10 cellular contexts compared by ENCODE assay signal in genomic region chr16:65120811-65121721, GRCh38. TPM values are rescaled to one million over a fixed set of nuclear protein-coding genes. Genes with fewer than 3 reads are reported as not detected.
DNase-seq lines count a peak whose midpoint lies in the region; ATAC-seq and TF ChIP-seq lines count a peak whose summit lies in the region.
"Had no signal": no experiment of that assay in that cellular context is flagged by ENCODE, and none has a peak within 500 bp of the region (broad histone marks: within the 10 kb centered on the region; RNA-seq: fewer than 3 reads in every experiment).

No MANE protein-coding gene starts in this region.

- no peak for TF ChIP-seq CTCF in Caco-2 (IDR thresholded peaks at IDR 0.05; ENCODE audit: insufficient read depth in 1 of 2, low read depth in 1 of 2, low read length in 1 of 2, severe bottlenecking in 1 of 2, unreplicated experiment in 1 of 2)
- no peak for TF ChIP-seq CTCF in prostate gland (IDR thresholded peaks at IDR 0.05)

- H3K36me3 ChIP-seq in Caco-2 (ENCODE audit: control insufficient read depth, insufficient read depth, low read length) (no peaks in the 10 kb centered on the region), adipocyte (ENCODE audit: control insufficient read depth, insufficient read depth, low read length, severe bottlenecking) (no peaks in the 10 kb centered on the region), prostate gland (no peaks in the 10 kb centered on the region)

- no peaks in the 10 kb centered on the region for H3K9me3 Mint-ChIP-seq in Caco-2 (ENCODE audit: unreplicated experiment)
- H3K9me3 Mint-ChIP-seq: T-helper 2 cell treated with Interferon-gamma antibody and Interleukin-4, amounts not matched to agents 5 μg/mL and 100 μg/mL, for 36 hours had no signal

- peak overlapping the region; percentile 13; the same call in 1 of the 2 replicates for H3K4me3 ChIP-seq in Caco-2 (ENCODE audit: low read depth, low read length)
- peak overlapping the region; percentile 91 for H3K4me3 ChIP-seq in adipocyte (ENCODE audit: low read length)
- peak overlapping the region; percentile 63 for H3K4me3 ChIP-seq in right cardiac atrium (ENCODE audit: low read length)
- peak overlapping the region; percentile 44 to 49 for H3K4me3 ChIP-seq in prostate gland

- CTCF ChIA-PET in Caco-2 (lab: Charles Lee): interaction anchor here (0.6 to 0.7 kb wide), 2 partner anchors 64 to 1649 kb away, joined by 3 to 6 read pairs; no protein-coding TSS in a partner anchor

- DNase-seq in Caco-2 (peak in 1 of 2 experiments; percentile 11), adipocyte (ENCODE audit: low read depth) (peak; percentile 58), right cardiac atrium (peak; percentile 35 to 73 (median 72)), prostate gland (ENCODE audit: low spot score) (no peak), AML-193 (lab: John Stamatoyannopoulos, UW) (no peak)

- TF ChIP-seq POLR2A in prostate gland (IDR thresholded peaks at IDR 0.05): no peak

- peaks cover 36% of the 10 kb centered on the region for H3K27me3 Mint-ChIP-seq in Caco-2 (ENCODE audit: insufficient read depth, unreplicated experiment)

- WGBS in right cardiac atrium: 1% methylated on average over 70 of the region's 70 CpGs
- 1% methylated on average over 70 of the region's 70 CpGs for WGBS in prostate gland

- POLR2A ChIA-PET in Caco-2 (lab: Charles Lee): no interaction called here

- H3K27ac ChIP-seq in right cardiac atrium (ENCODE audit: low read length) (no peak overlapping the region), prostate gland (peak overlapping the region; percentile 78 to 86)

- no TSS peak for BruUV-seq in Caco-2 (replicated peaks; lab: Mats Ljungman, UMichigan)

- intact Hi-C loops in Caco-2 (cut with micrococcal nuclease; ENCODE audit: unreplicated experiment) (loop anchor here (10.0 kb wide), 1 partner anchor 1154 kb away; no protein-coding TSS in a partner anchor), right cardiac atrium (cut with DNase I) (loop anchor here in 1 of 4 donors (5.0 kb wide), 1 partner anchor 206 kb away; no protein-coding TSS in a partner anchor), prostate gland (cut with DNase I) (loop anchor here (5.0 to 10.0 kb wide), 2 partner anchors 184 to 1151 kb away; no protein-coding TSS in a partner anchor)

- H3K9ac ChIP-seq in adipocyte (ENCODE audit: low read length): peak overlapping the region; percentile 95

- peak overlapping the region; percentile 71 for H3K4me3 Mint-ChIP-seq in Caco-2 (ENCODE audit: unreplicated experiment)
- H3K4me3 Mint-ChIP-seq: T-helper 2 cell treated with Interferon-gamma antibody and Interleukin-4, amounts not matched to agents 5 μg/mL and 100 μg/mL, for 36 hours had no signal

- H3K9me3 ChIP-seq in Caco-2 (no peaks in the 10 kb centered on the region), adipocyte (ENCODE audit: control insufficient read depth, low read length) (no peaks in the 10 kb centered on the region), right cardiac atrium (ENCODE audit: control insufficient read depth, low read length) (no peaks in the 10 kb centered on the region), prostate gland (no peaks in the 10 kb centered on the region)

- peaks cover 2% of the 10 kb centered on the region for H3K27me3 ChIP-seq in Caco-2 (replicated peaks; ENCODE audit: control insufficient read depth, insufficient read depth, low read length)
- no peaks in the 10 kb centered on the region for H3K27me3 ChIP-seq in adipocyte (replicated peaks; ENCODE audit: control insufficient read depth, insufficient read depth, low read length)
- no peaks in the 10 kb centered on the region for H3K27me3 ChIP-seq in right cardiac atrium (ENCODE audit: control insufficient read depth, insufficient read depth)
- no peaks in the 10 kb centered on the region for H3K27me3 ChIP-seq in prostate gland (replicated peaks; ENCODE audit: insufficient read depth)

- peaks cover 15% of the 10 kb centered on the region for H3K4me1 Mint-ChIP-seq in Caco-2 (ENCODE audit: low read depth, unreplicated experiment)

- H3K27ac Mint-ChIP-seq in Caco-2 (ENCODE audit: unreplicated experiment): no peak overlapping the region
- H3K27ac Mint-ChIP-seq: T-helper 2 cell treated with Interferon-gamma antibody and Interleukin-4, amounts not matched to agents 5 μg/mL and 100 μg/mL, for 36 hours had no signal

- H3K36me3 Mint-ChIP-seq in Caco-2 (ENCODE audit: insufficient read depth, unreplicated experiment): no peaks in the 10 kb centered on the region

- ATAC-seq in right cardiac atrium (peak; percentile 3 to 7), HG03460 (IDR thresholded peaks at IDR 0.05; ENCODE audit: unreplicated experiment) (no peak), GM18520 (IDR thresholded peaks at IDR 0.05; ENCODE audit: unreplicated experiment) (no peak), HG03135 (IDR thresholded peaks at IDR 0.05; ENCODE audit: unreplicated experiment) (no peak)

- H3K4me1 ChIP-seq in Caco-2: peaks cover 46% of the 10 kb centered on the region
- H3K4me1 ChIP-seq in adipocyte (ENCODE audit: control insufficient read depth, insufficient read depth, low read length): peaks cover 59% of the 10 kb centered on the region
- H3K4me1 ChIP-seq in right cardiac atrium (ENCODE audit: control insufficient read depth, insufficient read depth, low read length): no peaks in the 10 kb centered on the region
- peaks cover 5% of the 10 kb centered on the region for H3K4me1 ChIP-seq in prostate gland (replicated peaks)

RNA-seq across cellular contexts. Expression of gene CDH11, which starts 0.8 kb away (rescaled TPM):
- total RNA-seq in Caco-2 (2022): 0.37 TPM in 1 of 2 replicates, not detected in the other
- 10 to 100 TPM; 16.6 to 36.9 (median 26.3) TPM for total RNA-seq in right cardiac atrium
- 2.2 TPM for polyA plus RNA-seq in right cardiac atrium
- total RNA-seq in prostate gland: 10 to 100 TPM; 24.2 to 70.5 TPM
- total RNA-seq: HT-29 had no signal

Comparison
In these comparisons a context has a peak if more than half of its experiments do, and no peak if none do; other contexts are left out.
1. DNase-seq: peak in adipocyte (single experiment) and right cardiac atrium (3 of 3); none in prostate gland (single experiment) and AML-193 (0 of 2).
2. H3K4me3 ChIP-seq: peak in every context shown above with its lines; median percentile 91 in adipocyte; 63 in right cardiac atrium; 46 in prostate gland; 13 in Caco-2.
3. ATAC-seq: peak in right cardiac atrium (2 of 2); none in HG03460 (single experiment), GM18520 (single experiment) and HG03135 (single experiment).
4. RNA of gene CDH11, which starts 0.8 kb away (total RNA-seq): 24.2 to 70.5 TPM in prostate gland and 16.6 to 36.9 TPM in right cardiac atrium; 0.37 TPM in Caco-2; every median in the first group is over 10 times any median in the second.